8 cellular contexts compared by ENCODE assay signal in the genomic region with DNA sequence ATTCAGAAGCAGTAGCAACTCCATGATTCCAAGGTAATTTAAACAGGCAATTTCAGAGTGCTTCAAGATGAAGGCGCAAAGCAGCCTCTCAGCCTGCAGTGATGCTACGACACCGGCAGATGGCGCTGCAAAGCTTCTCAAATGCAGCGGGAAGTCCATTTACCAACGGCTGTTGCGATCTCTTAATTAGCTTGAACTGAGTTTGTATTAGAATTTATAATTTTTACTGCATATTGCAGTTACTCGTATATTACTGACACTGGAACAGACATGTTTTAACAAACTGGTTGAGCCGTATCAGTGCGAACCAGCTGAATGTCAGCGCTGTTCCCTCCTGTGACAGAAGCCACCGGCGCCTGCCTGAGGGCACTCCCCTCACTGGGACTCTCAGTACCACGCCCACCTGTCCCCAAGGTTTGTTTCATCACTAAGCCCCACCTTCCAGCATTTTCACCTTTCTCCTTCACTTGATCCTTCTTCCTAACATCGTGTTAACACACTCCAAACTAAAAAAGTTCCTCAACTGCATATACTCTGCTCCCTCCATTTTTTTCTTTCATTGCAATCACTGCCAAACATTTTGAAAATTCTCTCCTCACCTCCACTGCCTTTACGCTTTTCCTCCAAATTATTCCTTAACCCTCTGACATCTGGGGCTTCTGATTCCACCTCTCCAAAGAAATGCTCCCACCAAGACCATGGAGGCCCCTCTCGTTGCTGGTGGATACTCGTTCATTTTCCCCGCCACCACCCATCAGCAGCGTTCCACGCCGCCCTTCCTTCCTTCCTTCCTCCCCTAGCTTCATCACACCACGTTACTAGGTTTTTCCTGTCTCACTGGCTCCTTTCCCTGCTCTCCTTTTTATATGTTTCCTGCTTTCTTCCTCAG. TPM values are rescaled to one million over a fixed set of nuclear protein-coding genes. Genes with fewer than 3 reads are reported as not detected.
DNase-seq lines count a peak whose midpoint lies in the region; ATAC-seq and TF ChIP-seq lines count a peak whose summit lies in the region.

No MANE protein-coding gene starts in this region.

- ATAC-seq in GM21717 (IDR thresholded peaks at IDR 0.05; ENCODE audit: unreplicated experiment) (peak; percentile 54), right cardiac atrium (peak; percentile 75 to 77)

- peak overlapping the region; percentile 32; the same call in 1 of the 2 replicates for H3K4me3 ChIP-seq in AG10803 (ENCODE audit: low read length)
- peak overlapping the region; percentile 9 to 52 for H3K4me3 ChIP-seq in ascending aorta
- H3K4me3 ChIP-seq in right cardiac atrium (ENCODE audit: low read length): peak overlapping the region; percentile 28
- peak overlapping the region in 1 of 2 donors; percentile 10 for H3K4me3 ChIP-seq in uterus

- H3K36me3 ChIP-seq in ascending aorta: peaks cover 13 to 15% of the 10 kb centered on the region in 2 donors
- H3K36me3 ChIP-seq in uterus: no peaks in the 10 kb centered on the region

- H3K9me3 ChIP-seq in ascending aorta (no peaks in the 10 kb centered on the region), right cardiac atrium (ENCODE audit: control insufficient read depth, low read length) (no peaks in the 10 kb centered on the region), uterus (no peaks in the 10 kb centered on the region)

- TF ChIP-seq CTCF in AG10803 (conservative IDR thresholded peaks at IDR 0.05; ENCODE audit: low read length) (peak; percentile 100), ascending aorta (IDR thresholded peaks at IDR 0.05) (peak; percentile 69 to 97 (median 92)), uterus (IDR thresholded peaks at IDR 0.05) (peak; percentile 82 to 96 (median 94))

- DNase-seq in AG10803 (ENCODE audit: low read depth) (peak; percentile 86), NCI-H187 treated with DMSO at 0.1 percent for 48 hours (lab: John Stamatoyannopoulos, UW) (peak; percentile 3), T-helper 22 cell (ENCODE audit: low read depth) (peak; percentile 59), ascending aorta (ENCODE audit: low spot score in 2 of 2) (peak in 1 of 2 donors; percentile 87), right cardiac atrium (peak; percentile 66 to 84 (median 81)), putamen (ENCODE audit: low spot score) (peak; percentile 84), uterus (peak; percentile 72 to 77)

- H3K27me3 ChIP-seq in ascending aorta: no peaks in the 10 kb centered on the region
- H3K27me3 ChIP-seq in right cardiac atrium (ENCODE audit: control insufficient read depth, insufficient read depth): no peaks in the 10 kb centered on the region
- no peaks in the 10 kb centered on the region for H3K27me3 ChIP-seq in uterus

- TF ChIP-seq POLR2A in uterus (IDR thresholded peaks at IDR 0.05): peak in 1 of 2 donors; percentile 20

- intact Hi-C loops in ascending aorta (cut with DNase I): loop anchor here (5.0 kb wide), 2 partner anchors 56 to 546 kb away; no protein-coding TSS in a partner anchor
- intact Hi-C loops in right cardiac atrium (cut with DNase I): loop anchor here in 3 of 4 donors (5.0 to 10.0 kb wide), 3 partner anchors 53 to 61 kb away; no protein-coding TSS in a partner anchor
- intact Hi-C loops in uterus (cut with DNase I; ENCODE audit: low total_unique reads): loop anchor here (5.0 kb wide), 1 partner anchor 59 kb away; no protein-coding TSS in a partner anchor

- H3K27ac ChIP-seq in ascending aorta: no peak overlapping the region
- peak overlapping the region; percentile 9 for H3K27ac ChIP-seq in right cardiac atrium (ENCODE audit: low read length)
- H3K27ac ChIP-seq in uterus: peak overlapping the region in 1 of 2 donors; percentile 76

- H3K4me1 ChIP-seq in ascending aorta (no peaks in the 10 kb centered on the region), right cardiac atrium (ENCODE audit: control insufficient read depth, insufficient read depth, low read length) (no peaks in the 10 kb centered on the region), uterus (no peaks in the 10 kb centered on the region)

- 10% methylated on average over 23 of the region's 23 CpGs for WGBS in right cardiac atrium

RNA-seq across cellular contexts. Expression of gene GNL1, which starts 14.5 kb away (rescaled TPM):
- total RNA-seq in ascending aorta (33.0 TPM), right cardiac atrium (10 to 100 TPM; 22.7 to 33.7 (median 24.8) TPM), uterus (100 to 1,000 TPM in 2 of 4 donors, 10 to 100 TPM in 1, 1 to 10 TPM in 1; 7.2 to 150 (median 79.5) TPM)
- 24.2 TPM for polyA plus RNA-seq in right cardiac atrium

RNA-seq across cellular contexts. Expression of gene PRR3, which starts 15.3 kb away (rescaled TPM):
- total RNA-seq in ascending aorta (25.0 TPM), right cardiac atrium (1 to 10 TPM; 4.4 to 5.7 (median 4.9) TPM), uterus (10 to 100 TPM in 2 of 4 donors, 1 to 10 TPM in 2; 4.4 to 23.0 (median 16.2) TPM)
- 4.2 TPM for polyA plus RNA-seq in right cardiac atrium

RNA-seq across cellular contexts. Expression of gene ABCF1, which starts 29.5 kb away (rescaled TPM):
- total RNA-seq in ascending aorta (36.6 TPM), right cardiac atrium (10 to 100 TPM; 36.7 to 40.7 (median 39.2) TPM), uterus (10 to 100 TPM; 17.4 to 48.6 (median 28.9) TPM)
- polyA plus RNA-seq in right cardiac atrium: 26.8 TPM

RNA-seq across cellular contexts. Expression of gene HLA-E, which starts 52.5 kb away (rescaled TPM):
- total RNA-seq in ascending aorta (896 TPM), right cardiac atrium (100 to 1,000 TPM; 180 to 230 (median 214) TPM), uterus (100 to 1,000 TPM; 207 to 628 (median 416) TPM)
- 227 TPM for polyA plus RNA-seq in right cardiac atrium
